ENCODE assay signal across 2 cellular contexts in genomic region chr1:248007778-248008177, GRCh38.
TF ChIP-seq lines count a peak whose summit lies in the region.

No MANE protein-coding gene starts in this region.

TF ChIP-seq in HepG2, 621 proteins besides CTCF, POLR2A, EP300 and RAD21:
- peak; percentile 83 for TF ChIP-seq MAFG (CRISPR knock-in tag; IDR thresholded peaks at IDR 0.05)
- TF ChIP-seq ZNF33A (CRISPR knock-in tag; IDR thresholded peaks at IDR 0.05; ENCODE audit: borderline replicate concordance), result no peak
- TF ChIP-seq SMYD3 (CRISPR knock-in tag; IDR thresholded peaks at IDR 0.05), result no peak
- TF ChIP-seq PTBP1 (IDR thresholded peaks at IDR 0.05; ENCODE audit: low read depth, low read length, poor library complexity, severe bottlenecking), result no peak
- TF ChIP-seq ZNF550 (CRISPR knock-in tag; IDR thresholded peaks at IDR 0.05; ENCODE audit: borderline replicate concordance), result no peak
- TF ChIP-seq ZNF850 (CRISPR knock-in tag; conservative IDR thresholded peaks at IDR 0.05), result no peak
- no peak for TF ChIP-seq SIX1 (CRISPR knock-in tag; IDR thresholded peaks at IDR 0.05; ENCODE audit: borderline replicate concordance)
- no peak for TF ChIP-seq GATAD2A (CRISPR knock-in tag; IDR thresholded peaks at IDR 0.05)
- peak; percentile 100 for TF ChIP-seq MAFK (conservative IDR thresholded peaks at IDR 0.05 in 1 of 2, IDR thresholded peaks at IDR 0.05 in 1 of 2; ENCODE audit: low read length in 2 of 2)
- no peak for TF ChIP-seq ZNF296 (CRISPR knock-in tag; conservative IDR thresholded peaks at IDR 0.05)
- no peak for TF ChIP-seq GTF3A (CRISPR knock-in tag; conservative IDR thresholded peaks at IDR 0.05)
- no peak for TF ChIP-seq ZBTB25 (CRISPR knock-in tag; IDR thresholded peaks at IDR 0.05)
- no peak for TF ChIP-seq FOXJ3 (CRISPR knock-in tag; IDR thresholded peaks at IDR 0.05; ENCODE audit: borderline replicate concordance)
- TF ChIP-seq FLYWCH1 (CRISPR knock-in tag; IDR thresholded peaks at IDR 0.05), result no peak
- TF ChIP-seq ZNF678 (CRISPR knock-in tag; IDR thresholded peaks at IDR 0.05), result no peak
- TF ChIP-seq MAFF (IDR thresholded peaks at IDR 0.05; ENCODE audit: low read depth, low read length), result peak; percentile 100
- TF ChIP-seq ZEB1 (IDR thresholded peaks at IDR 0.05; ENCODE audit: insufficient replicate concordance, low read depth), result no peak
- no peak for TF ChIP-seq ZNF10 (CRISPR knock-in tag; IDR thresholded peaks at IDR 0.05; ENCODE audit: borderline replicate concordance, low read depth)
- TF ChIP-seq NFE2L2 (IDR thresholded peaks at IDR 0.05; ENCODE audit: low read length), result 0 out of 2 replicates have a peak, but pooled peaks have one; percentile 10

TF ChIP-seq in K562, 482 proteins besides CTCF, POLR2A, EP300 and RAD21:
- TF ChIP-seq NRF1 (conservative IDR thresholded peaks at IDR 0.05 in 1 of 2, IDR thresholded peaks at IDR 0.05 in 1 of 2), result no peak
- TF ChIP-seq FOXK2 (conservative IDR thresholded peaks at IDR 0.05 in 1 of 2, IDR thresholded peaks at IDR 0.05 in 1 of 2; ENCODE audit: low read depth in 2 of 2), result no peak
- TF ChIP-seq ZNF699 (CRISPR knock-in tag; IDR thresholded peaks at IDR 0.05; ENCODE audit: insufficient replicate concordance), result no peak
- TF ChIP-seq ZBTB17 (CRISPR knock-in tag; IDR thresholded peaks at IDR 0.05), result no peak
- no peak for TF ChIP-seq ZNF282 (CRISPR knock-in tag; IDR thresholded peaks at IDR 0.05)
- TF ChIP-seq ATF3 (IDR thresholded peaks at IDR 0.05), result no peak
- TF ChIP-seq ATF3 (CRISPR knock-in tag; conservative IDR thresholded peaks at IDR 0.05), result no peak
- TF ChIP-seq MAFF (IDR thresholded peaks at IDR 0.05; ENCODE audit: low read length), result peak; percentile 100
- TF ChIP-seq ZNF316 (IDR thresholded peaks at IDR 0.05), result peak; percentile 99
- TF ChIP-seq MBD2 (IDR thresholded peaks at IDR 0.05; ENCODE audit: borderline replicate concordance, low read depth), result no peak
- no peak for TF ChIP-seq HDAC2 (IDR thresholded peaks at IDR 0.05)
- no peak for TF ChIP-seq ZNF79 (CRISPR knock-in tag; IDR thresholded peaks at IDR 0.05; ENCODE audit: low read depth)
- TF ChIP-seq ZC3H4 (CRISPR knock-in tag; IDR thresholded peaks at IDR 0.05; ENCODE audit: borderline replicate concordance), result no peak
- TF ChIP-seq C11orf30 (IDR thresholded peaks at IDR 0.05; ENCODE audit: low read depth), result peak; percentile 98
- no peak for TF ChIP-seq RBM22 (IDR thresholded peaks at IDR 0.05; ENCODE audit: low read depth, low read length, poor library complexity, severe bottlenecking)
- TF ChIP-seq ZNF76 (CRISPR knock-in tag; IDR thresholded peaks at IDR 0.05; ENCODE audit: borderline replicate concordance), result no peak
- no peak for TF ChIP-seq TAF15 (IDR thresholded peaks at IDR 0.05; ENCODE audit: low read depth, low read length)
- peak; percentile 44; the same call in 1 of the 2 replicates for TF ChIP-seq BACH1 (tag; IDR thresholded peaks at IDR 0.05)
- TF ChIP-seq E2F3 (CRISPR knock-in tag; IDR thresholded peaks at IDR 0.05), result no peak
- no peak for TF ChIP-seq IRF9 (tag; IDR thresholded peaks at IDR 0.05)
- no peak for TF ChIP-seq TCF15 (CRISPR knock-in tag; IDR thresholded peaks at IDR 0.05)
- no peak for TF ChIP-seq ZEB2 (IDR thresholded peaks at IDR 0.05)
- TF ChIP-seq E2F8 (IDR thresholded peaks at IDR 0.05; ENCODE audit: low read depth, partially characterized antibody), result no peak
- peak; percentile 99 for TF ChIP-seq MAFG (tag; conservative IDR thresholded peaks at IDR 0.05)
- no peak for TF ChIP-seq ZNF133 (CRISPR knock-in tag; IDR thresholded peaks at IDR 0.05)
- no peak for TF ChIP-seq NCOA6 (IDR thresholded peaks at IDR 0.05)
- no peak for TF ChIP-seq DMBX1 (CRISPR knock-in tag; IDR thresholded peaks at IDR 0.05; ENCODE audit: borderline replicate concordance)
- peak; percentile 100 for TF ChIP-seq MAFK (IDR thresholded peaks at IDR 0.05; ENCODE audit: low read length)
- no peak for TF ChIP-seq ZNF311 (CRISPR knock-in tag; IDR thresholded peaks at IDR 0.05)
- no peak for TF ChIP-seq TEAD2 (tag; IDR thresholded peaks at IDR 0.05)
- TF ChIP-seq USF1 (CRISPR knock-in tag; IDR thresholded peaks at IDR 0.05), result no peak
- no peak for TF ChIP-seq NFIC (IDR thresholded peaks at IDR 0.05)
- no peak for TF ChIP-seq ZNF77 (CRISPR knock-in tag; IDR thresholded peaks at IDR 0.05)
- TF ChIP-seq DNMT1 (IDR thresholded peaks at IDR 0.05), result no peak
- TF ChIP-seq ZNF12 (CRISPR knock-in tag; IDR thresholded peaks at IDR 0.05), result no peak
- TF ChIP-seq FOXA1 (IDR thresholded peaks at IDR 0.05; ENCODE audit: borderline replicate concordance), result no peak
- TF ChIP-seq SAFB (IDR thresholded peaks at IDR 0.05; ENCODE audit: borderline replicate concordance, low read depth, low read length), result no peak
- TF ChIP-seq ZNF586 (CRISPR knock-in tag; conservative IDR thresholded peaks at IDR 0.05), result no peak
- no peak for TF ChIP-seq LCOR (CRISPR knock-in tag; IDR thresholded peaks at IDR 0.05)
- no peak for TF ChIP-seq TCF3 (CRISPR knock-in tag; IDR thresholded peaks at IDR 0.05)
- no peak for TF ChIP-seq TAF7 (tag; IDR thresholded peaks at IDR 0.05)
- TF ChIP-seq E2F1 (CRISPR knock-in tag; IDR thresholded peaks at IDR 0.05), result no peak
- no peak for TF ChIP-seq NFXL1 (CRISPR knock-in tag; IDR thresholded peaks at IDR 0.05)
- no peak for TF ChIP-seq CUX1 (CRISPR knock-in tag; IDR thresholded peaks at IDR 0.05)
